In genomic region chr17:52136173-52136572, GRCh38 we compare ENCODE assay signal across 19 cellular contexts. TPM values are rescaled to one million over a fixed set of nuclear protein-coding genes. Genes with fewer than 3 reads are reported as not detected.
"Had no signal": no experiment of that assay in that cellular context is flagged by ENCODE, and none has a peak within 500 bp of the region (broad histone marks: within the 10 kb centered on the region; RNA-seq: fewer than 3 reads in every experiment).

No MANE protein-coding gene starts in this region.

- ATAC-seq: activated CD8-positive, alpha-beta T cell treated with anti-CD3 and anti-CD28 coated beads, Interleukin-2, amount 10 ng/mL, durations not matched to agents 7 days and 5 days; esophagus mucosa; psoas muscle had no signal

- H3K9me3 ChIP-seq: adrenal gland, psoas muscle, sigmoid colon, spleen, tibial nerve, vagina had no signal

- DNase-seq: activated B cell treated with CpG ODN at 0.5 μM for 24 hours; activated CD4-positive, alpha-beta T cell treated with anti-CD3 and anti-CD28 coated beads, Interleukin-2, amount 10 ng/mL, durations not matched to agents 24 days and 14 days; activated CD8-positive, alpha-beta memory T cell treated with anti-CD3 and anti-CD28 coated beads, Interleukin-2, amount 50 U/mL, for 4 hours; activated CD8-positive, alpha-beta T cell treated with anti-CD3 and anti-CD28 coated beads, Interleukin-2, amount 10 ng/mL, durations not matched to agents 7 days and 5 days; activated effector memory CD4-positive, alpha-beta T cell treated with anti-CD3 and anti-CD28 coated beads, Interleukin-2, amount 50 U/mL, for 16 hours; activated T-cell treated with anti-CD3 and anti-CD28 coated beads, Interleukin-2, amount 50 U/mL, for 48 hours; adrenal gland; kidney glomerular epithelial cell; psoas muscle; sigmoid colon; spleen; stimulated activated CD4-positive, alpha-beta T cell treated with anti-CD3 and anti-CD28 coated beads, Interleukin-2, amount 100 ng/mL, for 24 hours; T-helper 2 cell had no signal

- H3K79me2 ChIP-seq: hepatocyte had no signal

- H3K4me3 ChIP-seq: adrenal gland, hepatocyte, psoas muscle, sigmoid colon, spleen, tibial nerve, vagina had no signal

- H3K4me1 Mint-ChIP-seq: activated B cell treated with CpG ODN at 0.5 μM for 24 hours; activated CD4-positive, alpha-beta T cell treated with anti-CD3 and anti-CD28 coated beads, Interleukin-2, amount 10 ng/mL, durations not matched to agents 24 days and 14 days; activated naive CD4-positive, alpha-beta T cell treated with anti-CD3 and anti-CD28 coated beads, Interleukin-2, amount 50 U/mL, for 24 hours had no signal

- H3K4me2 ChIP-seq: hepatocyte had no signal

- H3K36me3 ChIP-seq: adrenal gland, sigmoid colon, spleen, tibial nerve, vagina had no signal

- H3K4me3 Mint-ChIP-seq: activated B cell treated with CpG ODN at 0.5 μM for 24 hours; activated CD4-positive, alpha-beta T cell treated with anti-CD3 and anti-CD28 coated beads, Interleukin-2, amount 10 ng/mL, durations not matched to agents 24 days and 14 days; activated CD8-positive, alpha-beta T cell treated with anti-CD3 and anti-CD28 coated beads, Interleukin-2, amount 10 ng/mL, durations not matched to agents 7 days and 5 days; activated naive CD4-positive, alpha-beta T cell treated with anti-CD3 and anti-CD28 coated beads, Interleukin-2, amount 50 U/mL, for 24 hours had no signal

- H3K27me3 ChIP-seq: adrenal gland, hepatocyte, sigmoid colon, spleen, tibial nerve, vagina had no signal

- H2AFZ ChIP-seq: hepatocyte had no signal

- H3K36me3 Mint-ChIP-seq: activated naive CD4-positive, alpha-beta T cell treated with anti-CD3 and anti-CD28 coated beads, Interleukin-2, amount 50 U/mL, for 24 hours had no signal

- H3K4me1 ChIP-seq: adrenal gland, psoas muscle, sigmoid colon, spleen, tibial nerve, vagina had no signal

- H3K27ac ChIP-seq: adrenal gland, hepatocyte, psoas muscle, sigmoid colon, spleen, tibial nerve, vagina had no signal

- H3K9me3 Mint-ChIP-seq: activated B cell treated with CpG ODN at 0.5 μM for 24 hours; activated CD4-positive, alpha-beta T cell treated with anti-CD3 and anti-CD28 coated beads, Interleukin-2, amount 10 ng/mL, durations not matched to agents 24 days and 14 days; activated naive CD4-positive, alpha-beta T cell treated with anti-CD3 and anti-CD28 coated beads, Interleukin-2, amount 50 U/mL, for 24 hours had no signal

- H3K27ac Mint-ChIP-seq: activated B cell treated with CpG ODN at 0.5 μM for 24 hours; activated CD4-positive, alpha-beta T cell treated with anti-CD3 and anti-CD28 coated beads, Interleukin-2, amount 10 ng/mL, durations not matched to agents 24 days and 14 days; activated CD8-positive, alpha-beta T cell treated with anti-CD3 and anti-CD28 coated beads, Interleukin-2, amount 10 ng/mL, durations not matched to agents 7 days and 5 days; activated naive CD4-positive, alpha-beta T cell treated with anti-CD3 and anti-CD28 coated beads, Interleukin-2, amount 50 U/mL, for 24 hours had no signal

- H3K27me3 Mint-ChIP-seq: activated B cell treated with CpG ODN at 0.5 μM for 24 hours; activated CD4-positive, alpha-beta T cell treated with anti-CD3 and anti-CD28 coated beads, Interleukin-2, amount 10 ng/mL, durations not matched to agents 24 days and 14 days had no signal

RNA-seq across cellular contexts. Expression of gene CA10, which starts 22.3 kb away (rescaled TPM):
- total RNA-seq: activated B cell treated with CpG ODN at 0.5 μM for 24 hours; activated CD4-positive, alpha-beta T cell treated with anti-CD3 and anti-CD28 coated beads, Interleukin-2, amount 10 ng/mL, durations not matched to agents 24 days and 14 days; activated CD8-positive, alpha-beta T cell treated with anti-CD3 and anti-CD28 coated beads, Interleukin-2, amount 10 ng/mL, durations not matched to agents 7 days and 5 days; esophagus mucosa; osteocyte; psoas muscle; tibial nerve had no signal
